In genomic region chr3:50649451-50649931, GRCh38 we compare ENCODE assay signal across 16 cellular contexts. TPM values are rescaled to one million over a fixed set of nuclear protein-coding genes. Genes with fewer than 3 reads are reported as not detected.
DNase-seq lines count a peak whose midpoint lies in the region; ATAC-seq and TF ChIP-seq lines count a peak whose summit lies in the region.
"Had no signal": no experiment of that assay in that cellular context is flagged by ENCODE, and none has a peak within 500 bp of the region (broad histone marks: within the 10 kb centered on the region; RNA-seq: fewer than 3 reads in every experiment).

No MANE protein-coding gene starts in this region.

- H3K4me3 ChIP-seq in esophagus squamous epithelium = no peak overlapping the region
- H3K4me3 ChIP-seq: thoracic aorta had no signal

- H3K9me3 Mint-ChIP-seq in activated CD4-positive, alpha-beta T cell treated with anti-CD3 and anti-CD28 coated beads for 36 hours (ENCODE audit: low read depth) = no peaks in the 10 kb centered on the region
- no peaks in the 10 kb centered on the region for H3K9me3 Mint-ChIP-seq in stimulated activated effector memory CD8-positive, alpha-beta T cell treated with anti-CD3 and anti-CD28 coated beads, Interleukin-12 subunit alpha, Interleukin-12 subunit beta, amount 100 ng/mL, for 72 hours
- H3K9me3 Mint-ChIP-seq: activated naive CD8-positive, alpha-beta T cell treated with anti-CD3 and anti-CD28 coated beads for 36 hours; central memory CD8-positive, alpha-beta T cell; immature natural killer cell had no signal

- no peaks in the 10 kb centered on the region for H3K27me3 ChIP-seq in esophagus squamous epithelium
- H3K27me3 ChIP-seq: foreskin keratinocyte had no signal

- H3K9me3 ChIP-seq in esophagus squamous epithelium = no peaks in the 10 kb centered on the region
- H3K9me3 ChIP-seq: thoracic aorta had no signal

- no peak for ATAC-seq in activated CD4-positive, alpha-beta T cell treated with anti-CD3 and anti-CD28 coated beads for 36 hours
- no peak for ATAC-seq in stimulated activated effector memory CD8-positive, alpha-beta T cell treated with anti-CD3 and anti-CD28 coated beads, Interleukin-12 subunit alpha, Interleukin-12 subunit beta, amount 100 ng/mL, for 72 hours
- ATAC-seq in HG02885 (IDR thresholded peaks at IDR 0.05; ENCODE audit: poor library complexity, unreplicated experiment) = no peak
- ATAC-seq: foreskin keratinocyte had no signal

- H3K27ac Mint-ChIP-seq in activated CD4-positive, alpha-beta T cell treated with anti-CD3 and anti-CD28 coated beads for 36 hours = peak overlapping the region; percentile 67
- H3K27ac Mint-ChIP-seq in stimulated activated effector memory CD8-positive, alpha-beta T cell treated with anti-CD3 and anti-CD28 coated beads, Interleukin-12 subunit alpha, Interleukin-12 subunit beta, amount 100 ng/mL, for 72 hours = peak overlapping the region; percentile 87

- H3K4me3 Mint-ChIP-seq in activated CD4-positive, alpha-beta T cell treated with anti-CD3 and anti-CD28 coated beads for 36 hours = no peak overlapping the region
- no peak overlapping the region for H3K4me3 Mint-ChIP-seq in stimulated activated effector memory CD8-positive, alpha-beta T cell treated with anti-CD3 and anti-CD28 coated beads, Interleukin-12 subunit alpha, Interleukin-12 subunit beta, amount 100 ng/mL, for 72 hours
- H3K4me3 Mint-ChIP-seq: activated naive CD8-positive, alpha-beta T cell treated with anti-CD3 and anti-CD28 coated beads for 36 hours; central memory CD8-positive, alpha-beta T cell; immature natural killer cell had no signal

- H3K27ac ChIP-seq in cingulate gyrus (ENCODE audit: low read depth, low read length) = peak overlapping the region; percentile 83
- peak overlapping the region in 1 of 4 donors; percentile 5 for H3K27ac ChIP-seq in esophagus squamous epithelium
- H3K27ac ChIP-seq: foreskin keratinocyte, thoracic aorta had no signal

- H3K27me3 Mint-ChIP-seq in activated CD4-positive, alpha-beta T cell treated with anti-CD3 and anti-CD28 coated beads for 36 hours = no peaks in the 10 kb centered on the region
- H3K27me3 Mint-ChIP-seq: activated naive CD8-positive, alpha-beta T cell treated with anti-CD3 and anti-CD28 coated beads for 36 hours; central memory CD8-positive, alpha-beta T cell had no signal

- no peak for TF ChIP-seq CTCF in esophagus squamous epithelium (IDR thresholded peaks at IDR 0.05)

- peaks cover 13% of the 10 kb centered on the region for H3K4me1 Mint-ChIP-seq in activated CD4-positive, alpha-beta T cell treated with anti-CD3 and anti-CD28 coated beads for 36 hours
- peaks cover 19% of the 10 kb centered on the region for H3K4me1 Mint-ChIP-seq in stimulated activated effector memory CD8-positive, alpha-beta T cell treated with anti-CD3 and anti-CD28 coated beads, Interleukin-12 subunit alpha, Interleukin-12 subunit beta, amount 100 ng/mL, for 72 hours
- H3K4me1 Mint-ChIP-seq: central memory CD8-positive, alpha-beta T cell; immature natural killer cell had no signal

- POLR2A ChIA-PET in activated CD4-positive, alpha-beta T cell treated with anti-CD3 and anti-CD28 coated beads for 36 hours (lab: Charles Lee) = no interaction called here

- peaks cover 9 to 54% (median 13%) of the 10 kb centered on the region in 3 donors for H3K36me3 ChIP-seq in esophagus squamous epithelium

- H3K36me3 Mint-ChIP-seq in activated CD4-positive, alpha-beta T cell treated with anti-CD3 and anti-CD28 coated beads for 36 hours (ENCODE audit: low read depth) = peaks cover 35% of the 10 kb centered on the region
- peaks cover 75% of the 10 kb centered on the region for H3K36me3 Mint-ChIP-seq in stimulated activated effector memory CD8-positive, alpha-beta T cell treated with anti-CD3 and anti-CD28 coated beads, Interleukin-12 subunit alpha, Interleukin-12 subunit beta, amount 100 ng/mL, for 72 hours

- WGBS in esophagus squamous epithelium, 2 donors = 64 to 93% methylated on average over 2 to 6 of the region's 8 CpGs

- DNase-seq in activated CD4-positive, alpha-beta T cell treated with anti-CD3 and anti-CD28 coated beads for 36 hours = no peak
- DNase-seq in activated CD4-positive, alpha-beta T cell treated with anti-CD3 and anti-CD28 coated beads for 48 hours = no peak
- DNase-seq in medulla oblongata (ENCODE audit: extremely low spot score) (peak; percentile 48), esophagus squamous epithelium (lab: John Stamatoyannopoulos, UW) (no peak), AG20443 (ENCODE audit: low spot score) (no peak)
- DNase-seq in stimulated activated effector memory CD8-positive, alpha-beta T cell treated with anti-CD3 and anti-CD28 coated beads, Interleukin-12 subunit alpha, Interleukin-12 subunit beta, amount 100 ng/mL, for 72 hours (ENCODE audit: low spot score in 2 of 2) = no peak
- DNase-seq: activated naive CD8-positive, alpha-beta T cell treated with anti-CD3 and anti-CD28 coated beads for 36 hours; foreskin keratinocyte; immature natural killer cell; NCI-H2029; NCI-H774; SW 1271 had no signal

- H3K4me1 ChIP-seq in esophagus squamous epithelium = no peaks in the 10 kb centered on the region
- H3K4me1 ChIP-seq: foreskin keratinocyte had no signal

- intact Hi-C loops in activated CD4-positive, alpha-beta T cell treated with anti-CD3 and anti-CD28 coated beads for 36 hours (cut with DNase I, micrococcal nuclease) = no loop called here
- intact Hi-C loops in esophagus squamous epithelium (cut with DNase I) = no loop called here

- TF ChIP-seq POLR2A in esophagus squamous epithelium (IDR thresholded peaks at IDR 0.05) = no peak

- CTCF ChIA-PET in activated CD4-positive, alpha-beta T cell treated with anti-CD3 and anti-CD28 coated beads for 36 hours (lab: Charles Lee) = interaction anchor here (0.6 to 6.8 kb wide), 7 partner anchors 9 to 335 kb away, joined by 3 to 78 read pairs (median 3); partner anchors contain the start of genes DOCK3 and MAPKAPK3

RNA-seq across cellular contexts. Expression of gene DOCK3, which starts 25.2 kb away (rescaled TPM):
- total RNA-seq in activated CD4-positive, alpha-beta T cell treated with anti-CD3 and anti-CD28 coated beads for 36 hours = 1 to 10 TPM; 2.5 to 2.6 TPM
- total RNA-seq in esophagus squamous epithelium = 1 to 10 TPM in 3 of 4 donors, under 1 TPM in 1; 0.92 to 1.7 (median 1.4) TPM

RNA-seq across cellular contexts. Expression of gene MAPKAPK3, which starts 32.5 kb away (rescaled TPM):
- total RNA-seq in activated CD4-positive, alpha-beta T cell treated with anti-CD3 and anti-CD28 coated beads for 36 hours = 100 to 1,000 TPM; 178 to 218 TPM
- total RNA-seq in esophagus squamous epithelium = 10 to 100 TPM; 46.5 to 65.6 (median 52.3) TPM

RNA-seq across cellular contexts. Expression of gene CISH, which starts 37.9 kb away (rescaled TPM):
- 100 to 1,000 TPM; 265 to 269 TPM for total RNA-seq in activated CD4-positive, alpha-beta T cell treated with anti-CD3 and anti-CD28 coated beads for 36 hours
- total RNA-seq in esophagus squamous epithelium = 10 to 100 TPM in 1 of 4 donors, 1 to 10 TPM in 3; 3.1 to 11.1 (median 6.8) TPM

Comparison
In these comparisons a context has a peak if more than half of its experiments do, and no peak if none do; other contexts are left out.
1. RNA of gene CISH, which starts 37.9 kb away (total RNA-seq): 265 to 269 TPM in activated CD4-positive, alpha-beta T cell treated with anti-CD3 and anti-CD28 coated beads for 36 hours; 3.1 to 11.1 TPM in esophagus squamous epithelium; every median in the first group is over 10 times any median in the second.